Comparison of ENCODE assay signal across 15 cellular contexts in genomic region chr3:128481438-128481942, GRCh38. TPM values are rescaled to one million over a fixed set of nuclear protein-coding genes. Genes with fewer than 3 reads are reported as not detected.
A peak's percentile ranks its signal among the peaks of the same experiment; 100 is the strongest.
DNase-seq lines count a peak whose midpoint lies in the region; ATAC-seq and TF ChIP-seq lines count a peak whose summit lies in the region.
"Had no signal": no experiment of that assay in that cellular context is flagged by ENCODE, and none has a peak within 500 bp of the region (broad histone marks: within the 10 kb centered on the region; RNA-seq: fewer than 3 reads in every experiment).

No MANE protein-coding gene starts in this region.

- TF ChIP-seq POLR2A in uterus (IDR thresholded peaks at IDR 0.05), result no peak

- DNase-seq in NCI-H1417 (lab: John Stamatoyannopoulos, UW), result peak in 2 of 3 experiments; percentile 24 to 44
- no peak for DNase-seq in NCI-H1417 treated with DMSO at 0.1 percent for 48 hours (lab: John Stamatoyannopoulos, UW)
- DNase-seq in chondrocyte (ENCODE audit: low spot score), result peak; percentile 68
- DNase-seq in uterus, result peak; percentile 50 to 70
- no peak for DNase-seq in NCI-H2196 treated with DMSO at 0.1 percent for 48 hours (lab: John Stamatoyannopoulos, UW; ENCODE audit: unreplicated experiment)
- no peak for DNase-seq in stimulated activated naive B cell treated with anti-CD40 and anti-IgM and Interleukin-4, amounts not matched to agents 10 μg/mL and 1 μg/mL and 100 μg/mL, for 72 hours
- DNase-seq: activated CD4-positive, alpha-beta T cell treated with anti-CD3 and anti-CD28 coated beads for 36 hours; activated T-cell treated with anti-CD3 and anti-CD28 coated beads, Interleukin-2, amount 50 U/mL, for 1 hour; Caco-2; OCI-M1; testis had no signal

- H3K36me3 ChIP-seq in uterus, result no peaks in the 10 kb centered on the region
- H3K36me3 ChIP-seq: left lung, neutrophil had no signal

- H3K9me3 ChIP-seq in iPS-18c (ENCODE audit: control insufficient read depth, insufficient read depth, low read length), result no peaks in the 10 kb centered on the region
- H3K9me3 ChIP-seq in uterus, result no peaks in the 10 kb centered on the region
- H3K9me3 ChIP-seq: Caco-2, left lung, neutrophil, testis had no signal

- ATAC-seq in GM21717 (IDR thresholded peaks at IDR 0.05; ENCODE audit: unreplicated experiment), result no peak
- no peak for ATAC-seq in stimulated activated naive B cell treated with anti-CD40 and anti-IgM and Interleukin-4, amounts not matched to agents 10 μg/mL and 1 μg/mL and 100 μg/mL, for 72 hours (replicated peaks)
- ATAC-seq: activated CD4-positive, alpha-beta T cell treated with anti-CD3 and anti-CD28 coated beads for 36 hours; left lung had no signal

- H3K27ac ChIP-seq in uterus, result peak overlapping the region; percentile 99 to 100
- H3K27ac ChIP-seq: neutrophil, testis had no signal

- TF ChIP-seq CTCF in chondrocyte (IDR thresholded peaks at IDR 0.05) (no peak), uterus (IDR thresholded peaks at IDR 0.05) (no peak)

- peaks cover 14% of the 10 kb centered on the region for H3K4me1 Mint-ChIP-seq in chondrocyte (ENCODE audit: low read depth)
- H3K4me1 Mint-ChIP-seq in stimulated activated naive B cell treated with anti-CD40 and anti-IgM and Interleukin-4, amounts not matched to agents 10 μg/mL and 1 μg/mL and 100 μg/mL, for 72 hours, result peaks cover 15 to 25% of the 10 kb centered on the region in 2 donors

- no peak overlapping the region for H3K27ac Mint-ChIP-seq in chondrocyte (ENCODE audit: unreplicated experiment)
- no peak overlapping the region for H3K27ac Mint-ChIP-seq in stimulated activated naive B cell treated with anti-CD40 and anti-IgM and Interleukin-4, amounts not matched to agents 10 μg/mL and 1 μg/mL and 100 μg/mL, for 72 hours
- H3K27ac Mint-ChIP-seq: activated CD4-positive, alpha-beta T cell treated with anti-CD3 and anti-CD28 coated beads for 36 hours had no signal

- peaks cover 0 to 26% of the 10 kb centered on the region in 2 donors for H3K4me1 ChIP-seq in uterus
- H3K4me1 ChIP-seq: testis had no signal

- H3K36me3 Mint-ChIP-seq in chondrocyte (ENCODE audit: low read depth), result no peaks in the 10 kb centered on the region
- peaks cover 0 to 2% of the 10 kb centered on the region in 2 donors for H3K36me3 Mint-ChIP-seq in stimulated activated naive B cell treated with anti-CD40 and anti-IgM and Interleukin-4, amounts not matched to agents 10 μg/mL and 1 μg/mL and 100 μg/mL, for 72 hours

- intact Hi-C loops in uterus (cut with DNase I; ENCODE audit: low total_unique reads), result no loop called here

- no peaks in the 10 kb centered on the region for H3K9me3 Mint-ChIP-seq in chondrocyte (ENCODE audit: low read depth)
- no peaks in the 10 kb centered on the region for H3K9me3 Mint-ChIP-seq in stimulated activated naive B cell treated with anti-CD40 and anti-IgM and Interleukin-4, amounts not matched to agents 10 μg/mL and 1 μg/mL and 100 μg/mL, for 72 hours

- peaks cover 44% of the 10 kb centered on the region for H3K27me3 Mint-ChIP-seq in chondrocyte (ENCODE audit: low read depth)
- H3K27me3 Mint-ChIP-seq in stimulated activated naive B cell treated with anti-CD40 and anti-IgM and Interleukin-4, amounts not matched to agents 10 μg/mL and 1 μg/mL and 100 μg/mL, for 72 hours, result peaks cover 82 to 92% of the 10 kb centered on the region in 2 donors

- H3K4me3 ChIP-seq in iPS-18c (ENCODE audit: insufficient read depth, low read depth, low read length), result 0 out of 2 replicates have a peak overlapping the region, but pooled peaks have one; percentile 3
- H3K4me3 ChIP-seq in uterus, result no peak overlapping the region
- H3K4me3 ChIP-seq: testis had no signal

- no peak overlapping the region for H3K4me3 Mint-ChIP-seq in chondrocyte (ENCODE audit: unreplicated experiment)
- H3K4me3 Mint-ChIP-seq in stimulated activated naive B cell treated with anti-CD40 and anti-IgM and Interleukin-4, amounts not matched to agents 10 μg/mL and 1 μg/mL and 100 μg/mL, for 72 hours, result no peak overlapping the region
- H3K4me3 Mint-ChIP-seq: activated CD4-positive, alpha-beta T cell treated with anti-CD3 and anti-CD28 coated beads for 36 hours had no signal

- no peaks in the 10 kb centered on the region for H3K27me3 ChIP-seq in uterus
- H3K27me3 ChIP-seq: testis had no signal

RNA-seq across cellular contexts. Expression of gene GATA2, which starts 11.5 kb away (rescaled TPM):
- total RNA-seq in chondrocyte (0.10 to 0.44 TPM in 2 of 3 replicates, not detected in the other), uterus (100 to 1,000 TPM in 1 of 4 donors, 10 to 100 TPM in 3; 30.9 to 171 (median 52.5) TPM)

RNA-seq across cellular contexts. Expression of gene DNAJB8, which starts 14.8 kb away (rescaled TPM):
- total RNA-seq in chondrocyte (not detected in 3 replicates), uterus (not detected)
- total RNA-seq: activated CD4-positive, alpha-beta T cell treated with anti-CD3 and anti-CD28 coated beads for 36 hours; Caco-2; left lung had no signal

Comparison
In these comparisons a context has a peak if more than half of its experiments do, and no peak if none do; other contexts are left out.
1. DNase-seq: peak in NCI-H1417 (2 of 3), chondrocyte (single experiment) and uterus (2 of 2); none in NCI-H1417 treated with DMSO at 0.1 percent for 48 hours (single experiment), NCI-H2196 treated with DMSO at 0.1 percent for 48 hours (single experiment) and stimulated activated naive B cell treated with anti-CD40 and anti-IgM and Interleukin-4, amounts not matched to agents 10 μg/mL and 1 μg/mL and 100 μg/mL, for 72 hours (single experiment).
2. RNA of gene GATA2, which starts 11.5 kb away (total RNA-seq): 30.9 to 171 TPM in uterus; 0.10 to 0.44 TPM in chondrocyte; every median in the first group is over 10 times any median in the second.